21 cellular contexts compared by ENCODE assay signal in the genomic region with DNA sequence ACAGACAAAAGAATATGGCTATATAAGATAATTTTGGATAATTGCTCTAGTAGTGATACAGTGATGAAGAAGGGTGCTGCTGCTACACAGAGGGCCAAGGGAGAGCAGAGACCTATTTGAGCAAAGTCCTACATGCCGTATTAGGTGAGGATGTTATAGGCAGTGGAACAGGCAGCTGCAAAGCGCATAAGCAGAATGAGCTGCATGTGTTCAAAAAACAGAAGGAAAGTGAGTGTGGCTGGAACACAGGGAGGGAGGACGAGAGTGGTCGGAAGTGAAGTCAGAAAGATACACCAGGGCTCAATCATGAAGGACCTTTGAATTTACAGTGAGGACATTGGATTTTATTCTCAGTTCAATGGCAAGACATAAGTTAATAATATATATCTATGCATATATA. TPM values are rescaled to one million over a fixed set of nuclear protein-coding genes. Genes with fewer than 3 reads are reported as not detected.
DNase-seq lines count a peak whose midpoint lies in the region; ATAC-seq, FAIRE-seq and TF ChIP-seq lines count a peak whose summit lies in the region.
"Had no signal": no experiment of that assay in that cellular context is flagged by ENCODE, and none has a peak within 500 bp of the region (broad histone marks: within the 10 kb centered on the region; RNA-seq: fewer than 3 reads in every experiment).

No MANE protein-coding gene starts in this region.

- H2AK5ac ChIP-seq in mesenchymal stem cell (ENCODE audit: low read length, severe bottlenecking), result peak overlapping the region; percentile 6

- H4K20me1 ChIP-seq in KMS-11 (ENCODE audit: insufficient read depth), result no peaks in the 10 kb centered on the region

- ATAC-seq in HG02884 (IDR thresholded peaks at IDR 0.05; ENCODE audit: unreplicated experiment) (no peak), HG03565 (IDR thresholded peaks at IDR 0.05; ENCODE audit: unreplicated experiment) (no peak)
- ATAC-seq: K562 had no signal

- no peak overlapping the region for H2BK15ac ChIP-seq in mesenchymal stem cell (ENCODE audit: low read depth, poor library complexity, severe bottlenecking)

- H3K14ac ChIP-seq in mesenchymal stem cell (ENCODE audit: low read length in 2 of 2), result peak overlapping the region in 1 of 2 experiments; percentile 14

- peak overlapping the region; percentile 43 for H3K4me3 ChIP-seq in ACC112 (ENCODE audit: low read depth, low read length)
- no peak overlapping the region for H3K4me3 ChIP-seq in KMS-11 (IDR thresholded peaks at IDR 0.05; ENCODE audit: insufficient read depth, low read depth, low read length)
- peak overlapping the region in 1 of 2 experiments; percentile 8 for H3K4me3 ChIP-seq in mesenchymal stem cell (ENCODE audit: insufficient read depth in 1 of 2, low read depth in 1 of 2, low read length in 2 of 2)
- H3K4me3 ChIP-seq: esophagus muscularis mucosa, K562, ovary, right atrium auricular region, upper lobe of right lung had no signal

- H3K36me3 ChIP-seq in ACC112 (ENCODE audit: insufficient read depth, low read length) (no peaks in the 10 kb centered on the region), KMS-11 (ENCODE audit: insufficient read depth) (no peaks in the 10 kb centered on the region), mesenchymal stem cell (ENCODE audit: control insufficient read depth in 1 of 2, insufficient read depth in 2 of 2, low read depth in 1 of 2, low read length in 2 of 2) (no peaks in the 10 kb centered on the region)
- H3K36me3 ChIP-seq: ovary, right atrium auricular region, upper lobe of right lung had no signal

- H2BK120ac ChIP-seq in mesenchymal stem cell (ENCODE audit: low read depth, low read length), result peak overlapping the region; percentile 21

- H3K27me3 ChIP-seq in ACC112 (ENCODE audit: insufficient read depth, low read length), result no peaks in the 10 kb centered on the region
- no peaks in the 10 kb centered on the region for H3K27me3 ChIP-seq in KMS-11 (ENCODE audit: insufficient read depth, low read depth)
- no peaks in the 10 kb centered on the region for H3K27me3 ChIP-seq in mesenchymal stem cell (ENCODE audit: control insufficient read depth in 1 of 2, insufficient read depth in 1 of 2, low read length in 2 of 2)
- H3K27me3 ChIP-seq: esophagus muscularis mucosa, ovary, right atrium auricular region, upper lobe of right lung had no signal

- H3K79me2 ChIP-seq in ACC112 (ENCODE audit: control insufficient read depth, insufficient read depth, low read length, unreplicated experiment), result peaks cover 15% of the 10 kb centered on the region
- no peaks in the 10 kb centered on the region for H3K79me2 ChIP-seq in KMS-11 (ENCODE audit: insufficient read depth, low read depth)

- H4K8ac ChIP-seq in mesenchymal stem cell (ENCODE audit: low read length), result peak overlapping the region; percentile 86

- H3K9me3 ChIP-seq in mesenchymal stem cell (ENCODE audit: control insufficient read depth, low read length), result no peaks in the 10 kb centered on the region
- H3K9me3 ChIP-seq: esophagus muscularis mucosa, ovary, right atrium auricular region, upper lobe of right lung had no signal

- peak overlapping the region; percentile 46 to 65 for H2BK12ac ChIP-seq in mesenchymal stem cell (ENCODE audit: low read length in 2 of 2)

- H3K4me2 ChIP-seq in KMS-11 (peak overlapping the region; percentile 42), mesenchymal stem cell (ENCODE audit: low read length, poor library complexity, severe bottlenecking) (no peak overlapping the region)

- H2BK5ac ChIP-seq in mesenchymal stem cell (ENCODE audit: low read depth, low read length, poor library complexity, severe bottlenecking), result no peak overlapping the region

- 92% methylated on average over 4 of the region's 4 CpGs for WGBS in mesenchymal stem cell

- TF ChIP-seq CTCF in KMS-11 (conservative IDR thresholded peaks at IDR 0.05; ENCODE audit: low read depth, low read length) (no peak), D721Med (IDR thresholded peaks at IDR 0.05; ENCODE audit: insufficient read depth, missing control alignments) (no peak)

- H3K23ac ChIP-seq in mesenchymal stem cell (ENCODE audit: low read length in 2 of 2), result no peak overlapping the region

- DNase-seq in mesenchymal stem cell (no peak), D721Med (ENCODE audit: insufficient read length, low spot score) (no peak), cortex of kidney (lab: John Stamatoyannopoulos, UW) (no peak)
- DNase-seq: activated CD4-positive, alpha-beta T cell treated with anti-CD3 and anti-CD28 coated beads for 4 hours; activated CD8-positive, alpha-beta memory T cell treated with anti-CD3 and anti-CD28 coated beads, Interleukin-2, amount 50 U/mL, for 4 hours; activated naive CD8-positive, alpha-beta T cell treated with anti-CD3 and anti-CD28 coated beads for 36 hours; CD4-positive, alpha-beta memory T cell; effector CD8-positive, alpha-beta T cell; H9; NCI-H774; ovary; SHP77 treated with DMSO at 0.1 percent for 48 hours; upper lobe of right lung had no signal

- peak overlapping the region; percentile 48 for H4K91ac ChIP-seq in mesenchymal stem cell (ENCODE audit: low read length)

- H3K9ac ChIP-seq in KMS-11 (no peak overlapping the region), mesenchymal stem cell (ENCODE audit: low read length) (peak overlapping the region; percentile 79)

- peak overlapping the region; percentile 74 to 85 for H3K18ac ChIP-seq in mesenchymal stem cell (ENCODE audit: low read depth in 1 of 2, low read length in 2 of 2)

- H3K27ac ChIP-seq in ACC112 (ENCODE audit: low read depth, low read length) (peak overlapping the region; percentile 88), KMS-11 (no peak overlapping the region), cingulate gyrus (ENCODE audit: low read depth, low read length) (peak overlapping the region; percentile 22), mesenchymal stem cell (ENCODE audit: low read length, poor library complexity, severe bottlenecking) (no peak overlapping the region)
- H3K27ac ChIP-seq: ovary, right atrium auricular region, upper lobe of right lung had no signal

- H3K4ac ChIP-seq in mesenchymal stem cell (ENCODE audit: low read depth in 1 of 2, low read length in 2 of 2), result peak overlapping the region; percentile 20 to 21

- H3K4me1 ChIP-seq in ACC112 (ENCODE audit: control insufficient read depth, insufficient read depth, low read length, unreplicated experiment), result peaks cover 62% of the 10 kb centered on the region
- peaks cover 17% of the 10 kb centered on the region for H3K4me1 ChIP-seq in KMS-11 (ENCODE audit: low read depth, poor library complexity, severe bottlenecking)
- H3K4me1 ChIP-seq in mesenchymal stem cell (ENCODE audit: control insufficient read depth, insufficient read depth, low read depth, low read length), result peaks cover 4% of the 10 kb centered on the region
- H3K4me1 ChIP-seq: right atrium auricular region had no signal

- FAIRE-seq in D721Med (lab: Jason Lieb, UNC), result no peak
- FAIRE-seq: K562 had no signal

- peaks cover 2% of the 10 kb centered on the region for H3K79me1 ChIP-seq in mesenchymal stem cell (replicated peaks; ENCODE audit: low read length, poor library complexity, severe bottlenecking)

- peak overlapping the region; percentile 79 for H2AFZ ChIP-seq in ACC112 (ENCODE audit: low read length, unreplicated experiment)
- no peak overlapping the region for H2AFZ ChIP-seq in KMS-11 (ENCODE audit: low read depth)
- H2AFZ ChIP-seq in mesenchymal stem cell (ENCODE audit: low read depth, low read length), result no peak overlapping the region

RNA-seq across cellular contexts. Expression of a gene that starts 35.4 kb away (rescaled TPM):
- polyA plus RNA-seq in mesenchymal stem cell (2013, experiment 1 of 2), result 24.1 TPM
- 23.8 TPM for polyA plus RNA-seq in mesenchymal stem cell (2013, experiment 2 of 2)

Comparison
In these comparisons a context has a peak if more than half of its experiments do, and no peak if none do; other contexts are left out.
1. H3K27ac ChIP-seq: peak in ACC112 (single experiment) and cingulate gyrus (single experiment); none in KMS-11 (single experiment) and mesenchymal stem cell (single experiment).